In genomic region chr22:39098026-39098425, GRCh38 we compare ENCODE assay signal across 8 cellular contexts. TPM values are rescaled to one million over a fixed set of nuclear protein-coding genes. Genes with fewer than 3 reads are reported as not detected.
DNase-seq lines count a peak whose midpoint lies in the region; ATAC-seq and TF ChIP-seq lines count a peak whose summit lies in the region.
"Had no signal": no experiment of that assay in that cellular context is flagged by ENCODE, and none has a peak within 500 bp of the region (broad histone marks: within the 10 kb centered on the region; RNA-seq: fewer than 3 reads in every experiment).

No MANE protein-coding gene starts in this region.

- H3K36me3 ChIP-seq in neutrophil (no peaks in the 10 kb centered on the region), ascending aorta (no peaks in the 10 kb centered on the region)
- H3K36me3 ChIP-seq: ovary had no signal

- CTCF ChIA-PET in MCF 10A (lab: Yijun Ruan, JAX), result interaction anchor here (0.6 to 1.1 kb wide), 3 partner anchors 228 to 646 kb away, joined by 3 to 4 read pairs (median 3); no protein-coding TSS in a partner anchor

- H3K4me1 Mint-ChIP-seq in MCF 10A (ENCODE audit: insufficient read depth, unreplicated experiment), result peaks cover 7% of the 10 kb centered on the region

- intact Hi-C loops in MCF 10A (cut with micrococcal nuclease) (no loop called here), ascending aorta (cut with DNase I) (no loop called here)

- peak overlapping the region; percentile 88 for H3K27ac Mint-ChIP-seq in MCF 10A (ENCODE audit: low read depth, unreplicated experiment)

- H3K27me3 Mint-ChIP-seq in MCF 10A (ENCODE audit: insufficient read depth, unreplicated experiment), result no peaks in the 10 kb centered on the region

- no TSS peak for BruUV-seq in MCF 10A (replicated peaks; lab: Mats Ljungman, UMichigan)

- H3K4me1 ChIP-seq in neutrophil (ENCODE audit: control insufficient read depth in 1 of 2, insufficient read depth in 1 of 2, low read depth in 1 of 2, low read length in 1 of 2) (peaks cover 43 to 60% of the 10 kb centered on the region in 2 experiments), ascending aorta (no peaks in the 10 kb centered on the region)

- peak; percentile 54 for DNase-seq in MCF 10A (ENCODE audit: unreplicated experiment)
- no peak for DNase-seq in NCI-H1105 (lab: John Stamatoyannopoulos, UW)
- no peak for DNase-seq in ascending aorta (ENCODE audit: low spot score in 2 of 2)
- DNase-seq: ovary had no signal

- H3K4me3 ChIP-seq in neutrophil (ENCODE audit: low read depth in 1 of 2, low read length in 1 of 2) (no peak overlapping the region), ascending aorta (no peak overlapping the region)
- H3K4me3 ChIP-seq: ovary had no signal

- TF ChIP-seq CTCF in MCF 10A (IDR thresholded peaks at IDR 0.05; ENCODE audit: unreplicated experiment) (no peak), neutrophil (IDR thresholded peaks at IDR 0.05) (no peak), ascending aorta (IDR thresholded peaks at IDR 0.05) (no peak)

- H3K27me3 ChIP-seq in neutrophil (no peaks in the 10 kb centered on the region), ascending aorta (no peaks in the 10 kb centered on the region)
- H3K27me3 ChIP-seq: ovary had no signal

- no peaks in the 10 kb centered on the region for H3K36me3 Mint-ChIP-seq in MCF 10A (ENCODE audit: insufficient read depth, unreplicated experiment)

- no peak overlapping the region for H3K4me3 Mint-ChIP-seq in MCF 10A (ENCODE audit: unreplicated experiment)

- ATAC-seq in HG02610 (IDR thresholded peaks at IDR 0.05; ENCODE audit: unreplicated experiment) (peak; percentile 36), HG02623 (IDR thresholded peaks at IDR 0.05; ENCODE audit: unreplicated experiment) (no peak)

- TF ChIP-seq POLR2A in GM10847 (IDR thresholded peaks at IDR 0.05; ENCODE audit: extremely low read depth, insufficient read length), result peak; percentile 26

- POLR2A ChIA-PET in MCF 10A (lab: Yijun Ruan, JAX), result interaction anchor here (0.6 to 1.2 kb wide), 2 partner anchors 11 to 24 kb away, joined by 3 to 5 read pairs; no protein-coding TSS in a partner anchor

- H3K27ac ChIP-seq in neutrophil, result peak overlapping the region; percentile 61
- H3K27ac ChIP-seq in ascending aorta, result no peak overlapping the region

- H3K9me3 Mint-ChIP-seq in MCF 10A (ENCODE audit: unreplicated experiment), result no peaks in the 10 kb centered on the region

- no peaks in the 10 kb centered on the region for H3K9me3 ChIP-seq in neutrophil
- no peaks in the 10 kb centered on the region for H3K9me3 ChIP-seq in ascending aorta
- H3K9me3 ChIP-seq: ovary had no signal

RNA-seq across cellular contexts. Expression of gene APOBEC3H, which starts 1.0 kb away (rescaled TPM):
- total RNA-seq in MCF 10A (2022) (0.86 and 1.2 TPM in 2 replicates), ascending aorta (not detected)

RNA-seq across cellular contexts. Expression of gene APOBEC3G, which starts 21.0 kb away (rescaled TPM):
- 0.49 and 0.54 TPM in 2 replicates for total RNA-seq in MCF 10A (2022)
- 9.3 TPM for total RNA-seq in ascending aorta

RNA-seq across cellular contexts. Expression of gene CBX7, which starts 54.5 kb away (rescaled TPM):
- total RNA-seq in MCF 10A (2022) (5.3 and 6.2 TPM in 2 replicates), ascending aorta (261 TPM)

RNA-seq across cellular contexts. Expression of gene APOBEC3F, which starts 57.4 kb away (rescaled TPM):
- total RNA-seq in MCF 10A (2022) (1.3 and 1.4 TPM in 2 replicates), ascending aorta (0.11 TPM)

Comparison
In these comparisons a context has a peak if more than half of its experiments do, and no peak if none do; other contexts are left out.
1. RNA of gene CBX7, which starts 54.5 kb away (total RNA-seq): 261 TPM in ascending aorta (single experiment); 5.3 to 6.2 TPM in MCF 10A; every median in the first group is over 10 times any median in the second.